Comparison of ENCODE assay signal across 10 cellular contexts in genomic region chr4:6343950-6344408, GRCh38.
DNase-seq lines count a peak whose midpoint lies in the region; ATAC-seq, FAIRE-seq and TF ChIP-seq lines count a peak whose summit lies in the region.
"Had no signal": no experiment of that assay in that cellular context is flagged by ENCODE, and none has a peak within 500 bp of the region (broad histone marks: within the 10 kb centered on the region; RNA-seq: fewer than 3 reads in every experiment).

No MANE protein-coding gene starts in this region.

- H3K4me1 ChIP-seq in pancreas, result no peaks in the 10 kb centered on the region

- 53 to 64% methylated on average over 11 of the region's 11 CpGs for WGBS in pancreas, 2 donors

- no peak for FAIRE-seq in pancreas (lab: Jason Lieb, UNC)

- H3K9me3 ChIP-seq in pancreas, result no peaks in the 10 kb centered on the region

- no peaks in the 10 kb centered on the region for H3K27me3 ChIP-seq in pancreas
- H3K27me3 ChIP-seq: cardiac muscle cell had no signal

- intact Hi-C loops in pancreas (cut with DNase I), result no loop called here
- intact Hi-C loops in cardiac septum (cut with DNase I), result no loop called here

- H3K27ac ChIP-seq in pancreas, result no peak overlapping the region
- H3K27ac ChIP-seq: cardiac muscle cell had no signal

- DNase-seq in GM04503 (ENCODE audit: low read depth) (peak; percentile 29), M059J (ENCODE audit: low read depth) (peak; percentile 84), choroid plexus epithelial cell (ENCODE audit: low read depth) (peak; percentile 60), pancreas (peak in 3 of 6 donors; percentile 20 to 53 (median 41)), NCI-H774 (lab: John Stamatoyannopoulos, UW) (no peak), NCI-H2107 treated with DMSO at 0.1 percent for 48 hours (lab: John Stamatoyannopoulos, UW; ENCODE audit: unreplicated experiment) (no peak), cardiac septum (ENCODE audit: low spot score) (no peak)
- DNase-seq: T-helper 1 cell had no signal

- no peak overlapping the region for H3K4me3 ChIP-seq in choroid plexus epithelial cell (ENCODE audit: low read depth, low read length)
- no peak overlapping the region for H3K4me3 ChIP-seq in pancreas
- H3K4me3 ChIP-seq: cardiac muscle cell had no signal

- no peak for TF ChIP-seq CTCF in choroid plexus epithelial cell (conservative IDR thresholded peaks at IDR 0.05; ENCODE audit: low read depth, low read length)
- TF ChIP-seq CTCF in pancreas (IDR thresholded peaks at IDR 0.05), result no peak

- ATAC-seq in pancreas (peak in 3 of 4 donors; percentile 74 to 88 (median 76)), GM21447 (IDR thresholded peaks at IDR 0.05; ENCODE audit: unreplicated experiment) (no peak)

- no peaks in the 10 kb centered on the region for H3K36me3 ChIP-seq in pancreas
- H3K36me3 ChIP-seq: cardiac muscle cell had no signal

Comparison
In these comparisons a context has a peak if more than half of its experiments do, and no peak if none do; other contexts are left out.
1. DNase-seq: peak in GM04503 (single experiment), M059J (single experiment) and choroid plexus epithelial cell (single experiment); none in NCI-H774 (single experiment), NCI-H2107 treated with DMSO at 0.1 percent for 48 hours (single experiment) and cardiac septum (single experiment).